ENCODE assay signal across 8 cellular contexts in genomic region chr7:25851332-25852248, GRCh38.
A peak's percentile ranks its signal among the peaks of the same experiment; 100 is the strongest.
DNase-seq lines count a peak whose midpoint lies in the region; ATAC-seq, FAIRE-seq and TF ChIP-seq lines count a peak whose summit lies in the region.

No MANE protein-coding gene starts in this region.

- H3K4me1 ChIP-seq in hepatocyte (ENCODE audit: insufficient read depth), result peaks cover 65% of the 10 kb centered on the region

- H4K20me1 ChIP-seq in SU-DHL-6 (ENCODE audit: low read depth, low read length), result no peaks in the 10 kb centered on the region
- no peaks in the 10 kb centered on the region for H4K20me1 ChIP-seq in hepatocyte (ENCODE audit: insufficient read depth, poor library complexity, severe bottlenecking)

- no peaks in the 10 kb centered on the region for H3K27me3 ChIP-seq in SU-DHL-6 (ENCODE audit: low read length)
- no peaks in the 10 kb centered on the region for H3K27me3 ChIP-seq in hepatocyte

- peaks cover 10% of the 10 kb centered on the region; the same call in 1 of the 2 replicates for H3F3A ChIP-seq in SU-DHL-6 (ENCODE audit: insufficient read depth)

- FAIRE-seq in D721Med (lab: Jason Lieb, UNC), result no peak

- no peak for DNase-seq in D721Med (ENCODE audit: insufficient read length, low spot score)
- peak; percentile 92 for DNase-seq in NB4 (ENCODE audit: low read depth)
- peak; percentile 67 for DNase-seq in astrocyte of the cerebellum (ENCODE audit: low read depth)
- DNase-seq in hepatocyte (ENCODE audit: low spot score), result peak; percentile 94
- peak; percentile 72 for DNase-seq in renal cortical epithelial cell (ENCODE audit: low read depth)
- no peak for DNase-seq in KG1 (lab: John Stamatoyannopoulos, UW)

- no peaks in the 10 kb centered on the region for H3K36me3 ChIP-seq in SU-DHL-6 (ENCODE audit: low read length)
- H3K36me3 ChIP-seq in hepatocyte (replicated peaks; ENCODE audit: insufficient read depth, low read depth), result no peaks in the 10 kb centered on the region

- H3K4me2 ChIP-seq in SU-DHL-6 (ENCODE audit: low read depth, low read length, poor library complexity, severe bottlenecking) (peak overlapping the region; percentile 1), hepatocyte (peak overlapping the region; percentile 73)

- in situ Hi-C loops in astrocyte of the cerebellum (cut with HindIII; ENCODE audit: low sequenced_read_pairs), result loop anchor here (5.0 kb wide), 1 partner anchor 459 kb away; no protein-coding TSS in a partner anchor

- H2AFZ ChIP-seq in SU-DHL-6 (ENCODE audit: low read depth, low read length, severe bottlenecking) (no peak overlapping the region), hepatocyte (peak overlapping the region; percentile 3)

- TF ChIP-seq CTCF in D721Med (IDR thresholded peaks at IDR 0.05; ENCODE audit: insufficient read depth, missing control alignments), result peak; percentile 87
- peak; percentile 96 for TF ChIP-seq CTCF in NB4 (IDR thresholded peaks at IDR 0.05; ENCODE audit: low read depth, low read length)
- peak; percentile 98 for TF ChIP-seq CTCF in SU-DHL-6 (IDR thresholded peaks at IDR 0.05; ENCODE audit: insufficient read depth, low read length, poor library complexity, severe bottlenecking)
- TF ChIP-seq CTCF in astrocyte of the cerebellum (IDR thresholded peaks at IDR 0.05; ENCODE audit: low read depth, low read length, missing control alignments), result peak; percentile 85
- peak; percentile 92 for TF ChIP-seq CTCF in hepatocyte (IDR thresholded peaks at IDR 0.05; ENCODE audit: poor library complexity)

- WGBS in hepatocyte (ENCODE audit: low lambda C conversion rate, missing lambda C conversion rate), result 38% methylated on average over 34 of the region's 34 CpGs

- H3K9ac ChIP-seq in SU-DHL-6 (ENCODE audit: low read length), result no peak overlapping the region

- H3K9me3 ChIP-seq in SU-DHL-6 (ENCODE audit: insufficient read depth, low read length) (no peaks in the 10 kb centered on the region), hepatocyte (ENCODE audit: low read depth) (no peaks in the 10 kb centered on the region)

- H3K79me2 ChIP-seq in SU-DHL-6 (ENCODE audit: insufficient read depth, low read length), result no peaks in the 10 kb centered on the region
- peaks cover 5% of the 10 kb centered on the region for H3K79me2 ChIP-seq in hepatocyte

- H3K4me3 ChIP-seq in NB4 (ENCODE audit: low read depth, low read length) (peak overlapping the region; percentile 58), SU-DHL-6 (ENCODE audit: insufficient read depth, low read length, poor library complexity, severe bottlenecking) (no peak overlapping the region), astrocyte of the cerebellum (ENCODE audit: low read depth, low read length) (no peak overlapping the region), hepatocyte (no peak overlapping the region)

- TF ChIP-seq POLR2A in NB4 (IDR thresholded peaks at IDR 0.05; ENCODE audit: extremely low read depth, insufficient read length), result no peak

- ATAC-seq in GM21619 (IDR thresholded peaks at IDR 0.05; ENCODE audit: unreplicated experiment), result peak; percentile 65

- H3K9me2 ChIP-seq in SU-DHL-6 (replicated peaks; ENCODE audit: insufficient read depth, low read length) (no peaks in the 10 kb centered on the region), hepatocyte (replicated peaks; ENCODE audit: insufficient read depth) (no peaks in the 10 kb centered on the region)

- H3K27ac ChIP-seq in SU-DHL-6 (ENCODE audit: low read depth, low read length), result no peak overlapping the region
- peak overlapping the region; percentile 90 for H3K27ac ChIP-seq in hepatocyte

Comparison
In these comparisons a context has a peak if more than half of its experiments do, and no peak if none do; other contexts are left out.
1. DNase-seq: peak in NB4 (single experiment), astrocyte of the cerebellum (single experiment), hepatocyte (single experiment) and renal cortical epithelial cell (single experiment); none in D721Med (single experiment) and KG1 (single experiment).
2. Peak in every context shown above with its lines, with median percentiles within 50 percentile points of each other: CTCF ChIP-seq.